8 cellular contexts compared by ENCODE assay signal in the genomic region with DNA sequence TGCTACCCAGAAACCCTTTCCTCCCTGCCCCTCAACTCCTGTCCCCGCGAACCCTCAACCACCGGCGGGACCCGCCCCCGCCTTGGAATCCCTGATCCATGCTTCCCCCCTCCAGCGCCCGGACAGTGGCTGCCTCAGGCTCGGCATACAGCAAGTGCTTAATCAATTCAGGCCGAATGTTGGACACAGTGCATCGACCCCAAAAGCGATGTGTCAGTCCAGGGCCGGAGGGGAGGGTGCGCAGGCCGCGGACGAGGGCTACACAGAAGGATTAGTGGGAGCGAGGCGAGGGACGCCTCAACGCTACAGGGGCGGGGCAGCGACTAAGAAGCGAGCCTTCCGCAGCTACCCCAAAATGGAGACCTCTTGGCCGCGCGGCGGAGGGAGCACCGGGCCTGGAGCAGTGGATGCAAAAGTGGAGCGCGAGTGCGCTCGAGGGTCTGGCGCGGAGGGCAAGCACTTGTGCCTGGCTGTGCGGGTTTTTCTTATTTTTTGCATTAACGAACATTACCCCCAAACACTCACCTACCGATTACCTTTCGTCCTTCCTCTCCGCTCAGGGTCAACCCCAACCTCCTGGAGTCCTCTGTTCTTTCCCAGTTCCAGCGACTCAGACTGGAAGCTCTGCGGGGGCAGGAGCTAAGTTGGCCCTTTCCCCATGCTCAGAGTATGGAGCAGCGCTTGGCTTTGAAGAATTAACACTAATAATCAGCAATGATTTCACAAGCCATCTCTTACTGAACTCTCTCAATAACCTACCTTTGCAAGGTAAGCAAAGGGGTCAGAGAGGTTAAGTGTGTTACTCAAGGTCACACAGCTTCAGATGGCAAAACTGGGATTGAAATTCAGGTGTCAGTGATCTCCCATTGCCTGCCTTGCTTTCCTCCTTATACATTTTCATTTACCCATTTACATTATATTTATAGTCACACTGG.
DNase-seq lines count a peak whose midpoint lies in the region; ATAC-seq and TF ChIP-seq lines count a peak whose summit lies in the region.

No MANE protein-coding gene starts in this region.

- H3K27me3 ChIP-seq in brain microvascular endothelial cell (replicated peaks) (no peaks in the 10 kb centered on the region), iPS-18a (ENCODE audit: control insufficient read depth, insufficient read depth, low read length) (peaks cover 15% of the 10 kb centered on the region)

- H3K9ac ChIP-seq in SK-N-MC (ENCODE audit: insufficient read length) (peak overlapping the region; percentile 64), iPS-18a (ENCODE audit: low read length) (peak overlapping the region; percentile 68)

- peak; percentile 70 for DNase-seq in AG20443 (ENCODE audit: low spot score)
- DNase-seq in SK-N-MC (ENCODE audit: low read depth, low spot score), result no peak
- peak; percentile 33 for DNase-seq in brain microvascular endothelial cell
- no peak for DNase-seq in skeletal muscle cell (ENCODE audit: low read depth)

- 0 out of 2 replicates have a peak overlapping the region, but pooled peaks have one; percentile 2 for H3K27ac ChIP-seq in SK-N-MC
- H3K27ac ChIP-seq in brain microvascular endothelial cell, result no peak overlapping the region
- no peak overlapping the region for H3K27ac ChIP-seq in iPS-18a (ENCODE audit: low read length)

- TF ChIP-seq EP300 in Ishikawa (IDR thresholded peaks at IDR 0.05; ENCODE audit: borderline replicate concordance), result peak; percentile 1; the same call in 1 of the 2 replicates

- H3K4me3 ChIP-seq in SK-N-MC (peak overlapping the region; percentile 99), brain microvascular endothelial cell (ENCODE audit: low read depth, low read length) (peak overlapping the region; percentile 90), iPS-18a (ENCODE audit: low read length) (peak overlapping the region; percentile 93), skeletal muscle cell (ENCODE audit: low read depth, low read length) (peak overlapping the region; percentile 94)

- peak; percentile 4 for ATAC-seq in GM19328 (IDR thresholded peaks at IDR 0.05; ENCODE audit: unreplicated experiment)
- no peak for ATAC-seq in HG03175 (IDR thresholded peaks at IDR 0.05; ENCODE audit: unreplicated experiment)

- no peak for TF ChIP-seq RAD21 in Ishikawa (IDR thresholded peaks at IDR 0.05; ENCODE audit: low read depth)

- H3K36me3 ChIP-seq in SK-N-MC (ENCODE audit: insufficient read depth, low read length), result no peaks in the 10 kb centered on the region
- no peaks in the 10 kb centered on the region for H3K36me3 ChIP-seq in brain microvascular endothelial cell (replicated peaks)
- H3K36me3 ChIP-seq in iPS-18a (ENCODE audit: control insufficient read depth, low read depth, low read length), result no peaks in the 10 kb centered on the region

- no peak for TF ChIP-seq CTCF in brain microvascular endothelial cell (IDR thresholded peaks at IDR 0.05; ENCODE audit: low read depth, low read length, missing control alignments)

- in situ Hi-C loops in brain microvascular endothelial cell (cut with HindIII; ENCODE audit: low pct_ligation_motif_present, low sequenced_read_pairs), result no loop called here

- H3K9me3 ChIP-seq in SK-N-MC (ENCODE audit: low read depth, low read length) (no peaks in the 10 kb centered on the region), iPS-18a (ENCODE audit: control insufficient read depth, low read depth, low read length) (no peaks in the 10 kb centered on the region)

- H3K4me1 ChIP-seq in iPS-18a (ENCODE audit: control insufficient read depth, low read depth, low read length), result peaks cover 4% of the 10 kb centered on the region

TF ChIP-seq in Ishikawa, 13 proteins besides CTCF, POLR2A, EP300 and RAD21:
- TF ChIP-seq YY1 (IDR thresholded peaks at IDR 0.05; ENCODE audit: low read depth) (peak; percentile 80), NFIC (IDR thresholded peaks at IDR 0.05) (0 out of 2 replicates have a peak, but pooled peaks have one; percentile 7), TAF1 (IDR thresholded peaks at IDR 0.05; ENCODE audit: low read depth) (peak; percentile 37; the same call in 1 of the 2 replicates), REST (IDR thresholded peaks at IDR 0.05; ENCODE audit: low read depth) (no peak), TCF12 (IDR thresholded peaks at IDR 0.05; ENCODE audit: low read depth) (no peak; the same call in 1 of the 2 replicates), CEBPB (IDR thresholded peaks at IDR 0.05) (no peak), EGR1 (IDR thresholded peaks at IDR 0.05) (peak; percentile 87), CREB1 (IDR thresholded peaks at IDR 0.05; ENCODE audit: low read depth) (no peak; the same call in 1 of the 2 replicates), TEAD4 (IDR thresholded peaks at IDR 0.05) (no peak), ZBTB7A (IDR thresholded peaks at IDR 0.05; ENCODE audit: low read depth) (peak; percentile 42; the same call in 1 of the 2 replicates), MAX (IDR thresholded peaks at IDR 0.05) (no peak; the same call in 1 of the 2 replicates), FOXM1 (IDR thresholded peaks at IDR 0.05; ENCODE audit: borderline replicate concordance, low read depth) (no peak)
- TF ChIP-seq, protein P1, sequence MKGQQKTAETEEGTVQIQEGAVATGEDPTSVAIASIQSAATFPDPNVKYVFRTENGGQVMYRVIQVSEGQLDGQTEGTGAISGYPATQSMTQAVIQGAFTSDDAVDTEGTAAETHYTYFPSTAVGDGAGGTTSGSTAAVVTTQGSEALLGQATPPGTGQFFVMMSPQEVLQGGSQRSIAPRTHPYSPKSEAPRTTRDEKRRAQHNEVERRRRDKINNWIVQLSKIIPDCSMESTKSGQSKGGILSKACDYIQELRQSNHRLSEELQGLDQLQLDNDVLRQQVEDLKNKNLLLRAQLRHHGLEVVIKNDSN (IDR thresholded peaks at IDR 0.05), result no peak

Comparison
In these comparisons a context has a peak if more than half of its experiments do, and no peak if none do; other contexts are left out.
1. DNase-seq: peak in AG20443 (single experiment) and brain microvascular endothelial cell (single experiment); none in SK-N-MC (single experiment) and skeletal muscle cell (single experiment).
2. Peak in every context shown above with its lines, with median percentiles within 50 percentile points of each other: H3K4me3 ChIP-seq.